ENCODE assay signal across 1 cellular context in the genomic region with DNA sequence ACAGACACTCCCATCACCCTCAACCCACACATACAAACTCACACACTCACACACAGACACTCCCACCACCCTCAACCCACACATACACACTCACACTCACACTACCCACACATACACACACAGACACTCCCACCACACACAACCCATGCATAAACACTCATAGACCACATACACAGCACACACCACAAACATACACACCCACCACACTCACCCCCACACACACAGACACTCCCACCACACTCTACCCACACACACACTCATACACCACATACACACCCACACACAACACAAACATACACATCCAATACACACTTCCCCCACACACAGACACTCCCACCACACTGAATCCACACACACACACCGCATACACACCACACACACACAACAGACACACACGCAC.
TF ChIP-seq lines count a peak whose summit lies in the region.

No MANE protein-coding gene starts in this region.

TF ChIP-seq in endothelial cell of umbilical vein, 7 proteins besides CTCF, POLR2A, EP300 and RAD21:
- TF ChIP-seq MAX (IDR thresholded peaks at IDR 0.05; ENCODE audit: insufficient read depth, insufficient read length) (no peak), MYC (IDR thresholded peaks at IDR 0.05; ENCODE audit: low read depth, low read length) (no peak), POLR2AphosphoS5 (IDR thresholded peaks at IDR 0.05; ENCODE audit: insufficient read depth, low read depth, low read length) (no peak), GATA2 (IDR thresholded peaks at IDR 0.05; ENCODE audit: insufficient read depth, insufficient read length, low read depth, low read length) (no peak), JUN (IDR thresholded peaks at IDR 0.05; ENCODE audit: borderline replicate concordance, insufficient read depth, insufficient read length, low read depth) (no peak)
TF ChIP-seq in endothelial cell of umbilical vein: peak in this region for 0.
